ENCODE assay signal across 8 cellular contexts in the genomic region with DNA sequence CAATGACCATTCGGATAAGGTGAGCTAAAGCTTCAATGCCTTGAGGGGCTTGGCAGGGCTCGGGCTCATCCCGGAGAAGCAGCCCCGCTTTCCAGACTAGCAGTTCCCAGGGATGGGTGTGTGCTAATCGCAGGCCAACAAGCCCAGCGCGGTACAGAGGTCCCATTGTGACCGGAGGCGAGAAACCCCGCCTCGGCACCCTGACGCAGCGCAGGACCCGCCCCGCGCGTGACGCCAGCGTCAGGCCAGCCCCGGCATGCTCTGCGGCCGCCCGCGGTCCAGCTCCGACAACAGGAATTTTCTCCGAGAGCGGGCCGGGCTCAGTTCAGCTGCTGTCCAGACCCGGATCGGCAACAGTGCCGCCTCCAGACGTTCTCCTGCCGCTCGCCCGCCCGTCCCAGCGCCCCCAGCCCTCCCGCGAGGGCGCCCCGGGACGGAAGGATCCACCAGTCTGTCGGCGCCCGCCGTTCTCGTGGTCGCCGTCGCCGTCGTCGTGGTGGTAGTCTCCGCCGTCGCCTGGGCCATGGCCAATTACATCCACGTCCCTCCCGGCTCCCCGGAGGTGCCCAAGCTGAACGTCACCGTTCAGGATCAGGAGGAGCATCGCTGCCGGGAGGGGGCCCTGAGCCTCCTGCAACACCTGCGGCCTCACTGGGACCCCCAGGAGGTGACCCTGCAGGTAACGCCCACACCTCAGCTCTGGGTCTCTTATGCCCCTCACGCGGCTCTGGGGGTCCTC. TPM values are rescaled to one million over a fixed set of nuclear protein-coding genes. Genes with fewer than 3 reads are reported as not detected.
DNase-seq lines count a peak whose midpoint lies in the region; ATAC-seq and TF ChIP-seq lines count a peak whose summit lies in the region.

A gene with protein sequence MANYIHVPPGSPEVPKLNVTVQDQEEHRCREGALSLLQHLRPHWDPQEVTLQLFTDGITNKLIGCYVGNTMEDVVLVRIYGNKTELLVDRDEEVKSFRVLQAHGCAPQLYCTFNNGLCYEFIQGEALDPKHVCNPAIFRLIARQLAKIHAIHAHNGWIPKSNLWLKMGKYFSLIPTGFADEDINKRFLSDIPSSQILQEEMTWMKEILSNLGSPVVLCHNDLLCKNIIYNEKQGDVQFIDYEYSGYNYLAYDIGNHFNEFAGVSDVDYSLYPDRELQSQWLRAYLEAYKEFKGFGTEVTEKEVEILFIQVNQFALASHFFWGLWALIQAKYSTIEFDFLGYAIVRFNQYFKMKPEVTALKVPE (plus strand): TSS at position 264 of the 739 bp plus-strand sequence. CDS start 260 bp downstream, at position 524.

- intact Hi-C loops in cardiac septum (cut with DNase I) = loop anchor here (1.0 kb wide), 1 partner anchor 81 kb away; a partner anchor contains a TSS

- H3K4me3 ChIP-seq in adipocyte (ENCODE audit: low read length) = peak within 1 kb of the TSS; percentile 99

- TF ChIP-seq CTCF in GM10266 (IDR thresholded peaks at IDR 0.05; ENCODE audit: control insufficient read depth, insufficient read depth, low read depth, missing control alignments) (no peak), type B pancreatic cell (conservative IDR thresholded peaks at IDR 0.05) (no peak)

- peak within 1 kb of the TSS; percentile 98 for H3K27ac Mint-ChIP-seq in type B pancreatic cell

- peak within 1 kb of the TSS; percentile 97 for H3K9ac ChIP-seq in adipocyte (ENCODE audit: low read length)

- peak; percentile 98 for ATAC-seq in HG02610 (IDR thresholded peaks at IDR 0.05; ENCODE audit: unreplicated experiment)

- H3K36me3 ChIP-seq in adipocyte (ENCODE audit: control insufficient read depth, insufficient read depth, low read length, severe bottlenecking) = no peaks in the 10 kb centered on the region

- peaks cover 10% of the 10 kb centered on the region for H3K36me3 Mint-ChIP-seq in type B pancreatic cell

- no peaks in the 10 kb centered on the region for H3K9me3 Mint-ChIP-seq in type B pancreatic cell

- DNase-seq in GM10266 (ENCODE audit: extremely low spot score) = peak; percentile 83
- DNase-seq in NCI-H1092 treated with DMSO at 0.1 percent for 48 hours (lab: John Stamatoyannopoulos, UW) = peak; percentile 78
- DNase-seq in SW480 (ENCODE audit: low spot score) = peak; percentile 100
- peak; percentile 98 for DNase-seq in adipocyte (ENCODE audit: low read depth)
- peak; percentile 97 for DNase-seq in cardiac septum (ENCODE audit: low spot score)
- peak; percentile 94 for DNase-seq in pons (ENCODE audit: low spot score)
- peak; percentile 96 for DNase-seq in type B pancreatic cell (ENCODE audit: extremely low spot score, unreplicated experiment)

- H3K9me3 ChIP-seq in adipocyte (ENCODE audit: control insufficient read depth, low read length) = no peaks in the 10 kb centered on the region

- H3K4me3 Mint-ChIP-seq in type B pancreatic cell = peak within 1 kb of the TSS; percentile 96

- H3K27me3 Mint-ChIP-seq in type B pancreatic cell = peaks cover 7% of the 10 kb centered on the region

- H3K4me1 ChIP-seq in adipocyte (ENCODE audit: control insufficient read depth, insufficient read depth, low read length) = peaks cover 32% of the 10 kb centered on the region

- no peaks in the 10 kb centered on the region for H3K27me3 ChIP-seq in adipocyte (replicated peaks; ENCODE audit: control insufficient read depth, insufficient read depth, low read length)

- peaks cover 23% of the 10 kb centered on the region for H3K4me1 Mint-ChIP-seq in type B pancreatic cell (ENCODE audit: unreplicated experiment)

RNA-seq across cellular contexts. Expression of the gene that starts here (rescaled TPM):
- total RNA-seq in cardiac septum = 20.6 TPM
- 93.1 and 217 TPM in 2 replicates for total RNA-seq in type B pancreatic cell (ENCODE audit: low replicate concordance)

Comparison
In these comparisons a context has a peak if more than half of its experiments do, and no peak if none do; other contexts are left out.
1. Peak in every context shown above with its lines: DNase-seq, ATAC-seq and H3K4me3 ChIP-seq.